Comparison of ENCODE assay signal across 9 cellular contexts in the genomic region with DNA sequence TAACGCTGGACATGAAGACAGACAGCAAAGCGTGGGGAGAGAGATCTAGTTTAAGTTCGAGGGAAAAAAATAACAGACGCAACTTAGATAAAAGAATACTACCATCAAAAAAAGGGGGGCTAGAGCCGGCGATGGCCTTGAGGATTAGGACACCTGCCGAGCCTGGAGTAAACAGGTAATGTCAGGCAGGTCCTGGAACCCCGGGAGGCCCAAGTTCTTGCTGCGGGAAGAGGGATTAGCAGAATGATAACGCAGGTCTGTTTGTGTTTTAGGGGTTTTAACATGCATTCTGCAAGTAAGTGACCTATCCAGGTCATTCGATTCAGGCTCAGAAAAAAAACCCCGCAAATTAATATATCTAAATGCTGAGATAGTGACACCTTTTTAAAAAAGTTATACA. TPM values are rescaled to one million over a fixed set of nuclear protein-coding genes. Genes with fewer than 3 reads are reported as not detected.
DNase-seq lines count a peak whose midpoint lies in the region; ATAC-seq, FAIRE-seq and TF ChIP-seq lines count a peak whose summit lies in the region.
"Had no signal": no experiment of that assay in that cellular context is flagged by ENCODE, and none has a peak within 500 bp of the region (broad histone marks: within the 10 kb centered on the region; RNA-seq: fewer than 3 reads in every experiment).

No MANE protein-coding gene starts in this region.

- DNase-seq in activated CD8-positive, alpha-beta memory T cell treated with anti-CD3 and anti-CD28 coated beads for 24 hours, result peak; percentile 58
- no peak for DNase-seq in activated CD8-positive, alpha-beta memory T cell treated with anti-CD3 and anti-CD28 coated beads, Interleukin-2, amount 50 U/mL, for 4 hours
- DNase-seq in OCI-M1 (lab: John Stamatoyannopoulos, UW) (peak; percentile 45), H1 (ENCODE audit: low read depth in 1 of 2, low spot score in 2 of 2) (peak in 1 of 2 experiments; percentile 50), neural progenitor cell (ENCODE audit: low spot score) (peak; percentile 45), EL (no peak), mucosa of gallbladder (ENCODE audit: low spot score) (no peak)

- no peak overlapping the region for H3K4ac ChIP-seq in H1 (replicated peaks; ENCODE audit: insufficient read length, low read depth, low read length)

- no peaks in the 10 kb centered on the region for H3K79me1 ChIP-seq in H1 (ENCODE audit: low read depth, low read length)

- ATAC-seq in GM21526 (IDR thresholded peaks at IDR 0.05; ENCODE audit: low FRiP score, unreplicated experiment), result no peak

- POLR2A ChIA-PET in H1 (lab: Charles Lee; ENCODE audit: partially characterized antibody), result no interaction called here

- H3K9ac ChIP-seq in H1 (replicated peaks in 1 of 4; ENCODE audit: extremely low read depth in 1 of 4, low read depth in 3 of 4, low read length in 3 of 4) (no peak overlapping the region), neural progenitor cell (no peak overlapping the region)

- H3K9me3 Mint-ChIP-seq in neural progenitor cell, result no peaks in the 10 kb centered on the region

- H3K9me3 ChIP-seq in H1 (ENCODE audit: insufficient read depth in 2 of 2, low read depth in 1 of 2, low read length in 1 of 2), result no peaks in the 10 kb centered on the region
- no peaks in the 10 kb centered on the region for H3K9me3 ChIP-seq in neural progenitor cell (ENCODE audit: low read depth)

- no peak for TF ChIP-seq RAD21 in H1 (IDR thresholded peaks at IDR 0.05 in 1 of 2, conservative IDR thresholded peaks at IDR 0.05 in 1 of 2; ENCODE audit: low read depth in 2 of 2, low read length in 2 of 2)

- H3K36me3 Mint-ChIP-seq in neural progenitor cell, result peaks cover 5% of the 10 kb centered on the region

- peaks cover 15% of the 10 kb centered on the region for H3F3A ChIP-seq in neural progenitor cell (ENCODE audit: low read depth)

- peaks cover 0 to 10% (median under 1%) of the 10 kb centered on the region in 4 experiments; a peak in 4 of 7 replicates for H3K27me3 ChIP-seq in H1 (replicated peaks in 1 of 4; ENCODE audit: control insufficient read depth in 3 of 4, extremely low read depth in 1 of 4, insufficient read depth in 3 of 4, low read length in 3 of 4)
- peaks cover 44% of the 10 kb centered on the region for H3K27me3 ChIP-seq in neural progenitor cell

- no peak for TF ChIP-seq EP300 in H1 (IDR thresholded peaks at IDR 0.05; ENCODE audit: borderline replicate concordance in 1 of 2, low read depth in 2 of 2, low read length in 2 of 2)

- H3K4me2 ChIP-seq in H1 (ENCODE audit: insufficient read depth in 1 of 2, low read depth in 2 of 2, low read length in 2 of 2) (peak overlapping the region; percentile 65 to 88), neural progenitor cell (peak overlapping the region; percentile 93)

- peaks cover 4% of the 10 kb centered on the region for H3K27me3 Mint-ChIP-seq in neural progenitor cell (ENCODE audit: insufficient read depth, low read depth)

- TF ChIP-seq POLR2A in H1 (IDR thresholded peaks at IDR 0.05; ENCODE audit: control extremely low read depth in 1 of 2, low read depth in 2 of 2, low read length in 2 of 2), result no peak

- H3K18ac ChIP-seq in H1 (ENCODE audit: extremely low read depth, low read length), result no peak overlapping the region; the same call in 1 of the 2 replicates

- no peak overlapping the region for H2AFZ ChIP-seq in H1 (ENCODE audit: low read length)
- H2AFZ ChIP-seq in neural progenitor cell (replicated peaks), result peak overlapping the region; percentile 46

- H2AK5ac ChIP-seq in H1 (ENCODE audit: low read depth, low read length), result no peak overlapping the region

- no peaks in the 10 kb centered on the region for H3K36me3 ChIP-seq in H1 (ENCODE audit: control insufficient read depth in 2 of 4, insufficient read depth in 4 of 4, low read length in 3 of 4)
- no peaks in the 10 kb centered on the region for H3K36me3 ChIP-seq in neural progenitor cell

- H3K14ac ChIP-seq in H1 (ENCODE audit: insufficient read length), result no peak overlapping the region

- H3K23me2 ChIP-seq in H1 (ENCODE audit: low read depth, low read length), result peaks cover 15% of the 10 kb centered on the region; the same call in 1 of the 2 replicates

- 3% methylated on average over 12 of the region's 12 CpGs; no CpG with 5 or more reads in 1 of the 2 experiments for WGBS in H1 (ENCODE audit: extremely low coverage in 1 of 2, insufficient coverage in 1 of 2, insufficient read length in 1 of 2, insufficient replicate concordance in 2 of 2, low coverage in 1 of 2, low lambda C conversion rate in 2 of 2, missing lambda C conversion rate in 1 of 2), 2 experiments

- TF ChIP-seq CTCF in H1 (IDR thresholded peaks at IDR 0.05; ENCODE audit: control extremely low read depth in 1 of 3, insufficient read depth in 1 of 3, low read depth in 1 of 3, low read length in 3 of 3) (no peak), neural progenitor cell (IDR thresholded peaks at IDR 0.05) (no peak)

- no peak overlapping the region for H3K27ac ChIP-seq in H1 (ENCODE audit: low read depth, low read length)
- H3K27ac ChIP-seq in neural progenitor cell, result no peak overlapping the region

- H2BK15ac ChIP-seq in H1 (ENCODE audit: low read length), result no peak overlapping the region

- CTCF ChIA-PET in H1 (lab: Charles Lee; ENCODE audit: partially characterized antibody), result no interaction called here

- no peak overlapping the region for H4K5ac ChIP-seq in H1 (ENCODE audit: insufficient read length, low read depth, low read length)

- H3K4me3 ChIP-seq in H1 (ENCODE audit: extremely low read depth in 1 of 4, insufficient read depth in 2 of 4, low read depth in 3 of 4, low read length in 4 of 4) (peak overlapping the region; percentile 57 to 85 (median 59)), neural progenitor cell (peak overlapping the region; percentile 96)

- H2BK20ac ChIP-seq in H1 (ENCODE audit: low read length), result no peak overlapping the region

- no peak overlapping the region for H3K56ac ChIP-seq in H1 (replicated peaks; ENCODE audit: insufficient read length, low read depth, low read length)

- H3K79me2 ChIP-seq in H1 (ENCODE audit: control insufficient read depth in 1 of 2, insufficient read depth in 2 of 2, low read length in 2 of 2) (no peaks in the 10 kb centered on the region), neural progenitor cell (ENCODE audit: low read depth) (peaks cover 33% of the 10 kb centered on the region)

- no peak overlapping the region for H4K8ac ChIP-seq in H1 (ENCODE audit: extremely low read depth, insufficient read depth, low read length)

- FAIRE-seq in H1 (lab: Jason Lieb, UNC), result no peak
- FAIRE-seq: colon had no signal

- H4K20me1 ChIP-seq in H1 (replicated peaks in 1 of 2; ENCODE audit: control insufficient read depth in 1 of 2, insufficient read depth in 2 of 2, low read length in 2 of 2) (peaks cover 0 to 2% of the 10 kb centered on the region in 2 experiments), neural progenitor cell (ENCODE audit: low read depth) (peaks cover 23% of the 10 kb centered on the region)

- no peak overlapping the region for H4K91ac ChIP-seq in H1 (replicated peaks; ENCODE audit: insufficient read length, low read length)

- H3K4me1 Mint-ChIP-seq in neural progenitor cell, result peaks cover 24% of the 10 kb centered on the region

- no peaks in the 10 kb centered on the region; a peak in 1 of 7 replicates for H3K4me1 ChIP-seq in H1 (replicated peaks in 1 of 4; ENCODE audit: control insufficient read depth in 3 of 4, insufficient read depth in 4 of 4, low read length in 3 of 4)
- peaks cover 12% of the 10 kb centered on the region for H3K4me1 ChIP-seq in neural progenitor cell

- H3K4me3 Mint-ChIP-seq in neural progenitor cell, result peak overlapping the region; percentile 89

- H2BK5ac ChIP-seq in H1 (ENCODE audit: low read depth, low read length), result no peak overlapping the region

- peak overlapping the region; percentile 47 for H3K27ac Mint-ChIP-seq in neural progenitor cell

- H2BK12ac ChIP-seq in H1 (ENCODE audit: low read depth, low read length), result no peak overlapping the region

- H3K23ac ChIP-seq in H1 (ENCODE audit: insufficient read length), result no peak overlapping the region

- no peak overlapping the region for H2BK120ac ChIP-seq in H1 (replicated peaks; ENCODE audit: low read depth, low read length)

RNA-seq across cellular contexts. Expression of gene TMEM170B, which starts 0.8 kb away (rescaled TPM):
- total RNA-seq in H1 (2021; fragmentation: NEBNext Ultra II Directional; extraction: Animal tissue kit (Norgen Biotek cat#: 25700)), result 3.9 and 4.3 TPM in 2 replicates
- 0.63 and 0.80 TPM in 2 replicates for polyA plus RNA-seq in H1 (2011; rRNA removed)
- 1.2 TPM for polyA plus RNA-seq in H1 (2011; cell fraction: cytosol; rRNA removed)
- 0.64 TPM for polyA plus RNA-seq in H1 (2011; cell fraction: nucleus; rRNA removed)
- 0.80 to 2.1 TPM (median 1.1 TPM) in 4 replicates for polyA plus RNA-seq in H1 (2012, experiment 1 of 2)
- polyA plus RNA-seq in H1 (2012, experiment 2 of 2), result 0.21 TPM
- polyA plus RNA-seq in H1 (2013, experiment 1 of 2), result 2.7 TPM
- 2.6 TPM for polyA plus RNA-seq in H1 (2013, experiment 2 of 2)
- 3.6 and 4.3 TPM in 2 replicates for polyA minus RNA-seq in H1 (2011; rRNA and poly(A)+ RNA removed)
- 2.1 TPM for polyA minus RNA-seq in H1 (2011; cell fraction: cytosol; rRNA and poly(A)+ RNA removed)
- 3.4 TPM for polyA minus RNA-seq in H1 (2011; cell fraction: nucleus; rRNA and poly(A)+ RNA removed)
- total RNA-seq in neural progenitor cell (ENCODE audit: low replicate concordance) (13.6 and 19.7 TPM in 2 replicates), mucosa of gallbladder (4.5 TPM)

Comparison
In these comparisons a context has a peak if more than half of its experiments do, and no peak if none do; other contexts are left out.
1. DNase-seq: peak in activated CD8-positive, alpha-beta memory T cell treated with anti-CD3 and anti-CD28 coated beads for 24 hours (single experiment), OCI-M1 (single experiment) and neural progenitor cell (single experiment); none in activated CD8-positive, alpha-beta memory T cell treated with anti-CD3 and anti-CD28 coated beads, Interleukin-2, amount 50 U/mL, for 4 hours (single experiment), EL (single experiment) and mucosa of gallbladder (single experiment).